Comparison of ENCODE assay signal across 15 cellular contexts in genomic region chr6:102075539-102075938, GRCh38.
DNase-seq lines count a peak whose midpoint lies in the region; ATAC-seq, FAIRE-seq and TF ChIP-seq lines count a peak whose summit lies in the region.
"Had no signal": no experiment of that assay in that cellular context is flagged by ENCODE, and none has a peak within 500 bp of the region (broad histone marks: within the 10 kb centered on the region; RNA-seq: fewer than 3 reads in every experiment).

No MANE protein-coding gene starts in this region.

- no peaks in the 10 kb centered on the region for H3K27me3 ChIP-seq in HepG2 (ENCODE audit: control insufficient read depth in 1 of 2, insufficient read depth in 2 of 2, low read length in 2 of 2)

- no peak for TF ChIP-seq EP300 in HepG2 (IDR thresholded peaks at IDR 0.05; ENCODE audit: low read depth in 2 of 2, low read length in 2 of 2)
- no peak for TF ChIP-seq EP300 in HepG2 (CRISPR knock-in tag; IDR thresholded peaks at IDR 0.05; ENCODE audit: borderline replicate concordance)

- POLR2A ChIA-PET in HepG2 (lab: Yijun Ruan, JAX), result no interaction called here

- DNase-seq in Caki2 (ENCODE audit: low read depth) (peak; percentile 1), LHCN-M2 (ENCODE audit: low read depth) (peak; percentile 5), choroid plexus epithelial cell (ENCODE audit: low read depth) (peak; percentile 17), HepG2 (ENCODE audit: low spot score) (peak; percentile 4)
- no peak for DNase-seq in activated T-cell treated with anti-CD3 and anti-CD28 coated beads, Interleukin-2, amount 50 U/mL, for 48 hours
- no peak for DNase-seq in activated naive CD4-positive, alpha-beta T cell treated with anti-CD3 and anti-CD28 coated beads, Interleukin-2, amount 50 U/mL, for 16 hours
- DNase-seq: AML-193; CD4-positive, alpha-beta T cell; NCI-H2107; NCI-H345; NCI-H526 treated with DMSO at 0.1 percent for 48 hours had no signal

- H3K36me3 ChIP-seq in HepG2 (replicated peaks in 1 of 2; ENCODE audit: control insufficient read depth in 1 of 2, insufficient read depth in 2 of 2, low read length in 2 of 2), result no peaks in the 10 kb centered on the region
- H3K36me3 ChIP-seq: HAP-1 had no signal

- ATAC-seq in HepG2, result no peak
- no peak for ATAC-seq in HG02981 (IDR thresholded peaks at IDR 0.05; ENCODE audit: unreplicated experiment)

- TF ChIP-seq RAD21 in HepG2 (CRISPR knock-in tag; IDR thresholded peaks at IDR 0.05), result no peak

- H4K20me1 ChIP-seq in HepG2 (ENCODE audit: insufficient read depth, low read length), result no peaks in the 10 kb centered on the region

- H3K79me2 ChIP-seq in HepG2 (ENCODE audit: insufficient read depth, low read length), result no peaks in the 10 kb centered on the region

- H3K9ac ChIP-seq in HepG2 (ENCODE audit: insufficient read depth, low read depth, low read length), result no peak overlapping the region

- peaks cover 8% of the 10 kb centered on the region; the same call in 1 of the 2 replicates for H3K9me3 ChIP-seq in HepG2 (ENCODE audit: low read length)
- H3K9me3 ChIP-seq: HAP-1 had no signal

- intact Hi-C loops in HepG2 (cut with micrococcal nuclease; ENCODE audit: unreplicated experiment), result no loop called here

- FAIRE-seq in HepG2 (lab: Jason Lieb, UNC), result no peak
- FAIRE-seq: D721Med had no signal

- no peak overlapping the region for H3K4me2 ChIP-seq in HepG2 (ENCODE audit: low read depth, low read length)

- no peak for TF ChIP-seq POLR2A in HepG2 (IDR thresholded peaks at IDR 0.05; ENCODE audit: insufficient read depth in 1 of 2, low read depth in 2 of 2, low read length in 2 of 2)

- H2AFZ ChIP-seq in HepG2 (ENCODE audit: low read length), result no peak overlapping the region

- H3K4me1 ChIP-seq in HepG2 (ENCODE audit: insufficient read depth, low read length), result no peaks in the 10 kb centered on the region
- H3K4me1 ChIP-seq: HAP-1 had no signal

- in situ Hi-C loops in Caki2 (cut with HindIII; ENCODE audit: low pct_unique_long_range_greater_than_20kb, low sequenced_read_pairs) (no loop called here), HepG2 (cut with HindIII; ENCODE audit: extremely low pct_ligation_motif_present, low pct_unique_long_range_greater_than_20kb) (no loop called here)

- H3K4me3 ChIP-seq in choroid plexus epithelial cell (ENCODE audit: low read depth, low read length) (no peak overlapping the region), HepG2 (replicated peaks in 1 of 3; ENCODE audit: insufficient read depth in 1 of 3, low read depth in 2 of 3, low read length in 3 of 3) (no peak overlapping the region)
- H3K4me3 ChIP-seq: HAP-1, SK-N-MC had no signal

- 0% methylated on average over 2 of the region's 2 CpGs for WGBS in HepG2 (ENCODE audit: low lambda C conversion rate)

- no TSS peak for BruUV-seq in HepG2 (replicated peaks; lab: Mats Ljungman, UMichigan)

- H3K27ac ChIP-seq in HepG2 (ENCODE audit: extremely low read length, insufficient read depth, low read length), result no peak overlapping the region
- H3K27ac ChIP-seq: SK-N-MC had no signal

- CTCF ChIA-PET in HepG2 (lab: Yijun Ruan, JAX; ENCODE audit: low intra/inter-chr PET ratio, low total read pairs), result no interaction called here

- no peak for TF ChIP-seq CTCF in choroid plexus epithelial cell (conservative IDR thresholded peaks at IDR 0.05; ENCODE audit: low read depth, low read length)
- no peak for TF ChIP-seq CTCF in HepG2 (CRISPR knock-in tag; IDR thresholded peaks at IDR 0.05)

TF ChIP-seq in HepG2, 621 proteins besides CTCF, POLR2A, EP300 and RAD21:
- TF ChIP-seq ZNF766 (CRISPR knock-in tag; IDR thresholded peaks at IDR 0.05; ENCODE audit: borderline replicate concordance) (no peak), HDAC2 (CRISPR knock-in tag; IDR thresholded peaks at IDR 0.05) (no peak), ATF5 (CRISPR knock-in tag; IDR thresholded peaks at IDR 0.05; ENCODE audit: low read depth) (no peak), CBFB (CRISPR knock-in tag; IDR thresholded peaks at IDR 0.05) (no peak), PAX8 (CRISPR knock-in tag; IDR thresholded peaks at IDR 0.05; ENCODE audit: borderline replicate concordance) (no peak), ZNF296 (CRISPR knock-in tag; conservative IDR thresholded peaks at IDR 0.05) (no peak), MIER2 (CRISPR knock-in tag; IDR thresholded peaks at IDR 0.05) (no peak), TEAD3 (CRISPR knock-in tag; optimal IDR thresholded peaks at IDR 0.05; ENCODE audit: borderline replicate concordance) (no peak), ZBTB42 (CRISPR knock-in tag; IDR thresholded peaks at IDR 0.05) (no peak), TRAFD1 (CRISPR knock-in tag; IDR thresholded peaks at IDR 0.05; ENCODE audit: borderline replicate concordance) (no peak)
- TF ChIP-seq, protein P1, sequence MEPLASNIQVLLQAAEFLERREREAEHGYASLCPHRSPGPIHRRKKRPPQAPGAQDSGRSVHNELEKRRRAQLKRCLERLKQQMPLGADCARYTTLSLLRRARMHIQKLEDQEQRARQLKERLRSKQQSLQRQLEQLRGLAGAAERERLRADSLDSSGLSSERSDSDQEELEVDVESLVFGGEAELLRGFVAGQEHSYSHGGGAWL (CRISPR knock-in tag; IDR thresholded peaks at IDR 0.05), result no peak
- TF ChIP-seq, protein P2, sequence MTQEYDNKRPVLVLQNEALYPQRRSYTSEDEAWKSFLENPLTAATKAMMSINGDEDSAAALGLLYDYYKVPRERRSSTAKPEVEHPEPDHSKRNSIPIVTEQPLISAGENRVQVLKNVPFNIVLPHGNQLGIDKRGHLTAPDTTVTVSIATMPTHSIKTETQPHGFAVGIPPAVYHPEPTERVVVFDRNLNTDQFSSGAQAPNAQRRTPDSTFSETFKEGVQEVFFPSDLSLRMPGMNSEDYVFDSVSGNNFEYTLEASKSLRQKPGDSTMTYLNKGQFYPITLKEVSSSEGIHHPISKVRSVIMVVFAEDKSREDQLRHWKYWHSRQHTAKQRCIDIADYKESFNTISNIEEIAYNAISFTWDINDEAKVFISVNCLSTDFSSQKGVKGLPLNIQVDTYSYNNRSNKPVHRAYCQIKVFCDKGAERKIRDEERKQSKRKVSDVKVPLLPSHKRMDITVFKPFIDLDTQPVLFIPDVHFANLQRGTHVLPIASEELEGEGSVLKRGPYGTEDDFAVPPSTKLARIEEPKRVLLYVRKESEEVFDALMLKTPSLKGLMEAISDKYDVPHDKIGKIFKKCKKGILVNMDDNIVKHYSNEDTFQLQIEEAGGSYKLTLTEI (CRISPR knock-in tag; conservative IDR thresholded peaks at IDR 0.05), result no peak

Comparison
In these comparisons a context has a peak if more than half of its experiments do, and no peak if none do; other contexts are left out.
1. DNase-seq: peak in Caki2 (single experiment), LHCN-M2 (single experiment), choroid plexus epithelial cell (single experiment) and HepG2 (single experiment); none in activated T-cell treated with anti-CD3 and anti-CD28 coated beads, Interleukin-2, amount 50 U/mL, for 48 hours (0 of 2) and activated naive CD4-positive, alpha-beta T cell treated with anti-CD3 and anti-CD28 coated beads, Interleukin-2, amount 50 U/mL, for 16 hours (single experiment).